Comparison of ENCODE assay signal across 12 cellular contexts in the genomic region with DNA sequence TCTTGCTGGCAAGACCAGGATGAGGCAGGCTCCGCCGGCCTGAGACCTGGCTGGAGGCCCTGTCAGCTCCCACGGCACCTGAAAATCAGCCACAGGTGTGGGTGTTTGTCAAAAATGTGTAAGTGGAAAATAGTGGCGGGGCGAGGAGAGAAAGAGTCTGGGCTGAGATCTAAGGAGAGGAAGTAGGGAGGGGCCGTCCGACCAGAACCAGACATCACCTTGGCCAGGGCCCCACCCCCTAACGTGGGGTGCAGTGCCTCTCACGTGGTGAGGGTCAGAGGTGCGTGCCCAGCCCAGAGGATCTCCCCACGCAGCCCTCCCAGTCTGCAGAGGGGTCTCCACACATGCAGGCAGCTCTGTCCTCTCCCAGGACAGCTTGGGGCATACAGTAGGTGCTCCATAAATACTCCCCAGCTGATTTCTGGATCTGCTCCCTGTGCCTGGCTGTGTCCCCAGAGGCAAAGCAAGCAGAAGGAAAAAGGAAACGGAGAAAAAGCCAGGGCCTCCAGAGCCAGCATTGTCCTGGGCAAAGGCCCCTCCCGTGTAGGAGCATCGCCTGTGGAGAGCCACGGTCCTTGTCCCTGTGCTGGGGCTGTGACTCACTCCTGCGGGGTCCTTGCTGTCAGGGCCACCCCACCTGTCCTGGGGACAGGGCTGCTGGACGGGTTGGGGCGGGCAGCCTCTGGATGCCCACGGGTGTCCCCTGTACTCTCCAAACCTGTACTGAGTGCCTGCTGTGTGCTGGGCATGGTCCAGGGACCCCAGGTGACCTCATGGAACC.
DNase-seq lines count a peak whose midpoint lies in the region; ATAC-seq lines count a peak whose summit lies in the region.
"Had no signal": no experiment of that assay in that cellular context is flagged by ENCODE, and none has a peak within 500 bp of the region (broad histone marks: within the 10 kb centered on the region; RNA-seq: fewer than 3 reads in every experiment).

No MANE protein-coding gene starts in this region.

- peak; percentile 20 for ATAC-seq in activated naive CD8-positive, alpha-beta T cell treated with anti-CD3 and anti-CD28 coated beads, Interleukin-2, amount 50 U/mL, for 24 hours
- ATAC-seq in stimulated activated effector memory CD8-positive, alpha-beta T cell treated with anti-CD3 and anti-CD28 coated beads, Interleukin-12 subunit alpha, Interleukin-12 subunit beta, amount 100 ng/mL, for 72 hours, result peak; percentile 44
- ATAC-seq: Panc1 had no signal

- H3K36me3 Mint-ChIP-seq in activated naive CD8-positive, alpha-beta T cell treated with anti-CD3 and anti-CD28 coated beads, Interleukin-2, amount 50 U/mL, for 24 hours (ENCODE audit: low read depth), result no peaks in the 10 kb centered on the region
- peaks cover 13% of the 10 kb centered on the region for H3K36me3 Mint-ChIP-seq in stimulated activated effector memory CD8-positive, alpha-beta T cell treated with anti-CD3 and anti-CD28 coated beads, Interleukin-12 subunit alpha, Interleukin-12 subunit beta, amount 100 ng/mL, for 72 hours

- no peak overlapping the region for H3K4me3 Mint-ChIP-seq in activated naive CD8-positive, alpha-beta T cell treated with anti-CD3 and anti-CD28 coated beads, Interleukin-2, amount 50 U/mL, for 24 hours
- H3K4me3 Mint-ChIP-seq in stimulated activated effector memory CD8-positive, alpha-beta T cell treated with anti-CD3 and anti-CD28 coated beads, Interleukin-12 subunit alpha, Interleukin-12 subunit beta, amount 100 ng/mL, for 72 hours, result peak overlapping the region; percentile 30
- H3K4me3 Mint-ChIP-seq: T-helper 1 cell treated with Interleukin-12 subunit alpha and Interleukin-12 subunit beta and Interleukin-4 antibody, amounts not matched to agents 30 μg/mL and 1 μg/mL, for 36 hours had no signal

- H3K27ac Mint-ChIP-seq in activated naive CD8-positive, alpha-beta T cell treated with anti-CD3 and anti-CD28 coated beads, Interleukin-2, amount 50 U/mL, for 24 hours, result no peak overlapping the region
- peak overlapping the region; percentile 84 for H3K27ac Mint-ChIP-seq in stimulated activated effector memory CD8-positive, alpha-beta T cell treated with anti-CD3 and anti-CD28 coated beads, Interleukin-12 subunit alpha, Interleukin-12 subunit beta, amount 100 ng/mL, for 72 hours
- H3K27ac Mint-ChIP-seq: T-helper 1 cell treated with Interleukin-12 subunit alpha and Interleukin-12 subunit beta and Interleukin-4 antibody, amounts not matched to agents 30 μg/mL and 1 μg/mL, for 36 hours had no signal

- no peaks in the 10 kb centered on the region for H3K27me3 Mint-ChIP-seq in activated naive CD8-positive, alpha-beta T cell treated with anti-CD3 and anti-CD28 coated beads, Interleukin-2, amount 50 U/mL, for 24 hours

- no peaks in the 10 kb centered on the region for H3K9me3 Mint-ChIP-seq in activated naive CD8-positive, alpha-beta T cell treated with anti-CD3 and anti-CD28 coated beads, Interleukin-2, amount 50 U/mL, for 24 hours
- H3K9me3 Mint-ChIP-seq in stimulated activated effector memory CD8-positive, alpha-beta T cell treated with anti-CD3 and anti-CD28 coated beads, Interleukin-12 subunit alpha, Interleukin-12 subunit beta, amount 100 ng/mL, for 72 hours, result no peaks in the 10 kb centered on the region
- H3K9me3 Mint-ChIP-seq: T-helper 1 cell treated with Interleukin-12 subunit alpha and Interleukin-12 subunit beta and Interleukin-4 antibody, amounts not matched to agents 30 μg/mL and 1 μg/mL, for 36 hours had no signal

- peak; percentile 53 for DNase-seq in T follicular helper cell (ENCODE audit: low read depth)
- DNase-seq in activated CD4-positive, alpha-beta T cell treated with anti-CD3 and anti-CD28 coated beads, Interleukin-2, amount 50 U/mL, for 48 hours, result peak; percentile 39 to 52
- peak; percentile 35 for DNase-seq in activated naive CD8-positive, alpha-beta T cell treated with anti-CD3 and anti-CD28 coated beads, Interleukin-2, amount 50 U/mL, for 24 hours
- DNase-seq in stimulated activated effector memory CD8-positive, alpha-beta T cell treated with anti-CD3 and anti-CD28 coated beads, Interleukin-12 subunit alpha, Interleukin-12 subunit beta, amount 100 ng/mL, for 72 hours (ENCODE audit: low spot score in 2 of 2), result no peak
- DNase-seq in RPMI8226, result no peak
- no peak for DNase-seq in hypothalamus (lab: John Stamatoyannopoulos, UW)
- DNase-seq in iPS-NIHi7 (ENCODE audit: extremely low spot score), result no peak
- DNase-seq: glutamatergic neuron, HCEC 1CT, testis had no signal

- peaks cover 56% of the 10 kb centered on the region for H3K4me1 Mint-ChIP-seq in activated naive CD8-positive, alpha-beta T cell treated with anti-CD3 and anti-CD28 coated beads, Interleukin-2, amount 50 U/mL, for 24 hours
- peaks cover 64% of the 10 kb centered on the region for H3K4me1 Mint-ChIP-seq in stimulated activated effector memory CD8-positive, alpha-beta T cell treated with anti-CD3 and anti-CD28 coated beads, Interleukin-12 subunit alpha, Interleukin-12 subunit beta, amount 100 ng/mL, for 72 hours

Comparison
In these comparisons a context has a peak if more than half of its experiments do, and no peak if none do; other contexts are left out.
1. DNase-seq: peak in T follicular helper cell (single experiment), activated CD4-positive, alpha-beta T cell treated with anti-CD3 and anti-CD28 coated beads, Interleukin-2, amount 50 U/mL, for 48 hours (2 of 2) and activated naive CD8-positive, alpha-beta T cell treated with anti-CD3 and anti-CD28 coated beads, Interleukin-2, amount 50 U/mL, for 24 hours (single experiment); none in stimulated activated effector memory CD8-positive, alpha-beta T cell treated with anti-CD3 and anti-CD28 coated beads, Interleukin-12 subunit alpha, Interleukin-12 subunit beta, amount 100 ng/mL, for 72 hours (0 of 2), RPMI8226 (single experiment), hypothalamus (0 of 51) and iPS-NIHi7 (single experiment).